ENCODE assay signal across 11 cellular contexts in genomic region chr17:59277031-59277430, GRCh38.
DNase-seq lines count a peak whose midpoint lies in the region; ATAC-seq lines count a peak whose summit lies in the region.
"Had no signal": no experiment of that assay in that cellular context is flagged by ENCODE, and none has a peak within 500 bp of the region (broad histone marks: within the 10 kb centered on the region; RNA-seq: fewer than 3 reads in every experiment).

No MANE protein-coding gene starts in this region.

- peak; percentile 20 for DNase-seq in Ammon's horn (ENCODE audit: low spot score)
- peak; percentile 16 for DNase-seq in GM19238 (ENCODE audit: insufficient read length, low spot score)
- DNase-seq in RPMI8226 = peak; percentile 42
- no peak for DNase-seq in activated CD4-positive, CD25-positive, alpha-beta regulatory T cell (lab: John Stamatoyannopoulos, UW)
- DNase-seq in T1000 (lab: John Stamatoyannopoulos, UW) = no peak
- DNase-seq in iPS-NIHi11 (ENCODE audit: low spot score) = no peak
- DNase-seq: activated CD8-positive, alpha-beta T cell treated with anti-CD3 and anti-CD28 coated beads for 36 hours; NCI-H1105 treated with DMSO at 0.1 percent for 48 hours; stomach had no signal

- ATAC-seq in HG03064 (IDR thresholded peaks at IDR 0.05; ENCODE audit: low read depth, unreplicated experiment) (peak; percentile 71), GM19328 (IDR thresholded peaks at IDR 0.05; ENCODE audit: unreplicated experiment) (no peak)
- ATAC-seq: activated CD8-positive, alpha-beta T cell treated with anti-CD3 and anti-CD28 coated beads for 36 hours had no signal

Comparison
In these comparisons a context has a peak if more than half of its experiments do, and no peak if none do; other contexts are left out.
1. DNase-seq: peak in Ammon's horn (single experiment), GM19238 (single experiment) and RPMI8226 (single experiment); none in activated CD4-positive, CD25-positive, alpha-beta regulatory T cell (0 of 4), T1000 (single experiment) and iPS-NIHi11 (single experiment).